In the genomic region with DNA sequence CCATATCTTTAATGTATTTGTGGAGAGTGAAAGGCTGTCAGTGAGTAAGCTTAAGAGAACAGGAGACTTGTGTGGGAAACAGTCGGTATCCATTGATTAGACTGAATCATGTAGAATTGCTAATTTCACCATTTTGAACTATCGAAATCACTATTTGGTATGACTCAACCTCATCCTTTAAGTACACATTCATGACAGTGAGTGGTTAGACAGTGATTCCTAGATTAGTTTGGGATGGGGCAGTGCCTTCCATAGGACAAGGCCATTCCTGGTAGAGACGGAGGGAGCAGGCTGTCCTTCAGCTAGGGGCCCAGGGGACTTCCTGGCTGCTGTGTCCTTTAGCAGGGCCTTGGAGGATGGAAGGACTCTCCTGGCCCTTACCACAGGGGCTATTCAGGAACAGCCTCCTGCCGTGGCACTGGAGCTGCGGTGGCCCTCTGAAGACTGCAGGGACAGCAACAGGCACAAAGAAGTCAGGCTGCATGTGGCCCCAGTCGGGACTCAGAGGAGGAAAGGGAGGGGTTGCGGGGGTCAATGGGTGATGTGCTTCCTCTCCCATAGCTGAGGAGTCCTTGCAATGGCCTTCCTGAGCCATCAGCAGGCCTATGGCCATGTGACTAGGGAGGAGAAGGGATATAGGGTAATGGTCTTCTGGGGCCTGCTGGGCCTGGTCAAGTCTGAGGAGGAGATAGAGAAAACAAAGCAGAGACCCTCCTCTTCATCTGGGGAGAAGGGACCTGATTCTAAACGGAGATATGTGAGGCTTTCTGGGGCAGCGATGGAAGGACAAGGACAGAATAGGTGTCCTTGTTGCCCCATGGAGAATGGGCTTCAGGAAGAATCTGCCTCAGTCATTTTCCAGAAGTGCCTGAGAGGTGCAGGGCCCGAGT, we compare ENCODE assay signal across 1 cellular context.
A peak's percentile ranks its signal among the peaks of the same experiment; 100 is the strongest.
TF ChIP-seq lines count a peak whose summit lies in the region.

No MANE protein-coding gene starts in this region.

TF ChIP-seq in HepG2, 621 proteins besides CTCF, POLR2A, EP300 and RAD21 (continued from another document and continues in another):
- TF ChIP-seq ASH2L (IDR thresholded peaks at IDR 0.05; ENCODE audit: insufficient read length, low read depth, low read length) (no peak), ZNF414 (CRISPR knock-in tag; IDR thresholded peaks at IDR 0.05) (0 out of 2 replicates have a peak, but pooled peaks have one; percentile 14), LBX2 (CRISPR knock-in tag; IDR thresholded peaks at IDR 0.05; ENCODE audit: borderline replicate concordance) (0 out of 2 replicates have a peak, but pooled peaks have one; percentile 86), ZNF350 (CRISPR knock-in tag; IDR thresholded peaks at IDR 0.05; ENCODE audit: borderline replicate concordance, low read depth) (peak; percentile 53; the same call in 1 of the 2 replicates), RFX5 (IDR thresholded peaks at IDR 0.05; ENCODE audit: low read depth, low read length) (no peak), ZNF709 (CRISPR knock-in tag; IDR thresholded peaks at IDR 0.05) (0 out of 2 replicates have a peak, but pooled peaks have one; percentile 54), TOE1 (CRISPR knock-in tag; IDR thresholded peaks at IDR 0.05) (no peak), RFX1 (IDR thresholded peaks at IDR 0.05) (no peak), PHF21A (CRISPR knock-in tag; IDR thresholded peaks at IDR 0.05) (peak; percentile 82), SOX6 (IDR thresholded peaks at IDR 0.05) (no peak), SOX6 (CRISPR knock-in tag; IDR thresholded peaks at IDR 0.05) (peak; percentile 41; the same call in 1 of the 2 replicates), PAF1 (CRISPR knock-in tag; IDR thresholded peaks at IDR 0.05) (peak; percentile 98), AGO2 (optimal IDR thresholded peaks at IDR 0.05; ENCODE audit: low read depth, low read length) (peak; percentile 99), ZBTB7A (CRISPR knock-in tag; IDR thresholded peaks at IDR 0.05) (no peak), ZNF207 (IDR thresholded peaks at IDR 0.05; ENCODE audit: borderline replicate concordance) (no peak), TBP (CRISPR knock-in tag; IDR thresholded peaks at IDR 0.05) (no peak), ZNF589 (CRISPR knock-in tag; conservative IDR thresholded peaks at IDR 0.05) (peak; percentile 24; the same call in 1 of the 2 replicates), TAF15 (IDR thresholded peaks at IDR 0.05; ENCODE audit: low read depth, low read length, poor library complexity, severe bottlenecking) (no peak), YEATS4 (CRISPR knock-in tag; IDR thresholded peaks at IDR 0.05; ENCODE audit: borderline replicate concordance) (no peak), NCOA2 (CRISPR knock-in tag; IDR thresholded peaks at IDR 0.05) (no peak; the same call in 1 of the 2 replicates), ZNF281 (CRISPR knock-in tag; IDR thresholded peaks at IDR 0.05; ENCODE audit: borderline replicate concordance) (peak; percentile 10; the same call in 1 of the 2 replicates), MBD4 (IDR thresholded peaks at IDR 0.05; ENCODE audit: borderline replicate concordance, low read length) (peak; percentile 8), IRX3 (CRISPR knock-in tag; IDR thresholded peaks at IDR 0.05; ENCODE audit: borderline replicate concordance, low read depth) (peak; percentile 58; the same call in 1 of the 2 replicates), FIP1L1 (IDR thresholded peaks at IDR 0.05; ENCODE audit: borderline replicate concordance, insufficient read depth, low read depth, low read length) (no peak), FOXO1 (CRISPR knock-in tag; IDR thresholded peaks at IDR 0.05) (peak; percentile 33; the same call in 1 of the 2 replicates), HNRNPL (IDR thresholded peaks at IDR 0.05; ENCODE audit: low read depth, low read length) (peak; percentile 32; the same call in 1 of the 2 replicates), BCL6 (CRISPR knock-in tag; IDR thresholded peaks at IDR 0.05) (peak; percentile 71; the same call in 1 of the 2 replicates), U2AF1 (optimal IDR thresholded peaks at IDR 0.05; ENCODE audit: low read depth, low read length) (peak; percentile 54), RELA (CRISPR knock-in tag; IDR thresholded peaks at IDR 0.05) (no peak), ZFP36L2 (CRISPR knock-in tag; IDR thresholded peaks at IDR 0.05) (no peak), FOXA1 (IDR thresholded peaks at IDR 0.05) (no peak), FOXA1 (CRISPR knock-in tag; IDR thresholded peaks at IDR 0.05) (peak; percentile 58; the same call in 1 of the 2 replicates), CREM (IDR thresholded peaks at IDR 0.05) (peak; percentile 23; the same call in 1 of the 2 replicates), CREM (CRISPR knock-in tag; IDR thresholded peaks at IDR 0.05) (no peak), SALL1 (CRISPR knock-in tag; IDR thresholded peaks at IDR 0.05) (peak; percentile 86), ZSCAN21 (CRISPR knock-in tag; IDR thresholded peaks at IDR 0.05; ENCODE audit: borderline replicate concordance) (peak; percentile 85), ZNF687 (CRISPR knock-in tag; IDR thresholded peaks at IDR 0.05) (peak; percentile 81), ZNF670 (CRISPR knock-in tag; IDR thresholded peaks at IDR 0.05; ENCODE audit: borderline replicate concordance) (no peak), HNF1A (IDR thresholded peaks at IDR 0.05; ENCODE audit: low read depth) (0 out of 2 replicates have a peak, but pooled peaks have one; percentile 30), HNF1A (CRISPR knock-in tag; IDR thresholded peaks at IDR 0.05; ENCODE audit: borderline replicate concordance) (no peak; the same call in 1 of the 2 replicates), TSC22D2 (CRISPR knock-in tag; IDR thresholded peaks at IDR 0.05; ENCODE audit: borderline replicate concordance) (no peak), SP4 (CRISPR knock-in tag; IDR thresholded peaks at IDR 0.05) (peak; percentile 71), ZNF713 (CRISPR knock-in tag; IDR thresholded peaks at IDR 0.05) (no peak), ZNF431 (CRISPR knock-in tag; IDR thresholded peaks at IDR 0.05; ENCODE audit: borderline replicate concordance, low read depth) (peak; percentile 93)
- TF ChIP-seq, protein P1, sequence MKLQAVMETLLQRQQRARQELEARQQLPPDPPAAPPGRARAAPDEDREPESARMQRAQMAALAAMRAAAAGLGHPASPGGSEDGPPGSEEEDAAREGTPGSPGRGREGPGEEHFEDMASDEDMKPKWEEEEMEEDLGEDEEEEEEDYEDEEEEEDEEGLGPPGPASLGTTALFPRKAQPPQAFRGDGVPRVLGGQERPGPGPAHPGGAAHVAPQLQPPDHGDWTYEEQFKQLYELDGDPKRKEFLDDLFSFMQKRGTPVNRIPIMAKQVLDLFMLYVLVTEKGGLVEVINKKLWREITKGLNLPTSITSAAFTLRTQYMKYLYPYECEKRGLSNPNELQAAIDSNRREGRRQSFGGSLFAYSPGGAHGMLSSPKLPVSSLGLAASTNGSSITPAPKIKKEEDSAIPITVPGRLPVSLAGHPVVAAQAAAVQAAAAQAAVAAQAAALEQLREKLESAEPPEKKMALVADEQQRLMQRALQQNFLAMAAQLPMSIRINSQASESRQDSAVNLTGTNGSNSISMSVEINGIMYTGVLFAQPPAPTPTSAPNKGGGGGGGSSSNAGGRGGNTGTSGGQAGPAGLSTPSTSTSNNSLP (IDR thresholded peaks at IDR 0.05; ENCODE audit: low read depth, low read length): peak; percentile 40; the same call in 1 of the 2 replicates
- TF ChIP-seq, protein P2, sequence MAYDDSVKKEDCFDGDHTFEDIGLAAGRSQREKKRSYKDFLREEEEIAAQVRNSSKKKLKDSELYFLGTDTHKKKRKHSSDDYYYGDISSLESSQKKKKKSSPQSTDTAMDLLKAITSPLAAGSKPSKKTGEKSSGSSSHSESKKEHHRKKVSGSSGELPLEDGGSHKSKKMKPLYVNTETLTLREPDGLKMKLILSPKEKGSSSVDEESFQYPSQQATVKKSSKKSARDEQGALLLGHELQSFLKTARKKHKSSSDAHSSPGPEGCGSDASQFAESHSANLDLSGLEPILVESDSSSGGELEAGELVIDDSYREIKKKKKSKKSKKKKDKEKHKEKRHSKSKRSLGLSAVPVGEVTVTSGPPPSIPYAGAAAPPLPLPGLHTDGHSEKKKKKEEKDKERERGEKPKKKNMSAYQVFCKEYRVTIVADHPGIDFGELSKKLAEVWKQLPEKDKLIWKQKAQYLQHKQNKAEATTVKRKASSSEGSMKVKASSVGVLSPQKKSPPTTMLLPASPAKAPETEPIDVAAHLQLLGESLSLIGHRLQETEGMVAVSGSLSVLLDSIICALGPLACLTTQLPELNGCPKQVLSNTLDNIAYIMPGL (CRISPR knock-in tag; IDR thresholded peaks at IDR 0.05; ENCODE audit: borderline replicate concordance in 1 of 2, low read depth in 1 of 2): peak in 1 of 2 experiments; percentile 25; a peak in 1 of 4 replicates
